In genomic region chr6:113672691-113673149, GRCh38 we compare ENCODE assay signal across 11 cellular contexts.
A peak's percentile ranks its signal among the peaks of the same experiment; 100 is the strongest.
DNase-seq lines count a peak whose midpoint lies in the region; TF ChIP-seq lines count a peak whose summit lies in the region.
"Had no signal": no experiment of that assay in that cellular context is flagged by ENCODE, and none has a peak within 500 bp of the region (broad histone marks: within the 10 kb centered on the region; RNA-seq: fewer than 3 reads in every experiment).

No MANE protein-coding gene starts in this region.

- DNase-seq in Daoy (ENCODE audit: low read depth) (peak; percentile 38), RPMI7951 (ENCODE audit: low read depth) (peak; percentile 15), glutamatergic neuron (peak; percentile 19), putamen (ENCODE audit: low spot score) (no peak), activated gamma-delta T cell treated with Interleukin-2 at 50 U/mL for 16 hours (no peak), osteocyte (ENCODE audit: extremely low spot score, unreplicated experiment) (no peak), middle frontal gyrus (ENCODE audit: extremely low spot score, low spot score) (no peak)
- DNase-seq: activated naive CD4-positive, alpha-beta T cell treated with anti-CD3 and anti-CD28 coated beads, Interleukin-2, amount 50 U/mL, for 16 hours; stimulated activated CD4-positive, alpha-beta T cell treated with anti-CD3 and anti-CD28 coated beads, Interleukin-4, amount 100 ng/mL, for 1 hour; T-helper 1 cell had no signal

- H3K9ac ChIP-seq in rectal smooth muscle tissue (ENCODE audit: low read length) = no peak overlapping the region

- no peaks in the 10 kb centered on the region for H3K27me3 ChIP-seq in rectal smooth muscle tissue (ENCODE audit: control insufficient read depth, insufficient read depth, low read length)

- H3K9me3 Mint-ChIP-seq in glutamatergic neuron (ENCODE audit: unreplicated experiment) (peaks cover 4% of the 10 kb centered on the region), osteocyte (ENCODE audit: unreplicated experiment) (no peaks in the 10 kb centered on the region)

- H3K27ac Mint-ChIP-seq in glutamatergic neuron (ENCODE audit: unreplicated experiment) = no peak overlapping the region
- H3K27ac Mint-ChIP-seq in osteocyte (ENCODE audit: unreplicated experiment) = no peak overlapping the region

- peaks cover 5% of the 10 kb centered on the region for H3K4me1 ChIP-seq in rectal smooth muscle tissue (ENCODE audit: control insufficient read depth, insufficient read depth, low read length)

- no peaks in the 10 kb centered on the region for H3K27me3 Mint-ChIP-seq in glutamatergic neuron (ENCODE audit: unreplicated experiment)
- H3K27me3 Mint-ChIP-seq in osteocyte (ENCODE audit: unreplicated experiment) = no peaks in the 10 kb centered on the region

- no peak for TF ChIP-seq CTCF in glutamatergic neuron (IDR thresholded peaks at IDR 0.05; ENCODE audit: partially characterized antibody, unreplicated experiment)
- TF ChIP-seq CTCF in osteocyte (IDR thresholded peaks at IDR 0.05) = no peak

- H3K27ac ChIP-seq in rectal smooth muscle tissue (ENCODE audit: low read depth, low read length) = no peak overlapping the region

- peak overlapping the region; percentile 14 for H3K4me3 ChIP-seq in rectal smooth muscle tissue (ENCODE audit: low read length)

- H3K4me1 Mint-ChIP-seq in glutamatergic neuron (ENCODE audit: low read depth, unreplicated experiment) (peaks cover 16% of the 10 kb centered on the region), osteocyte (ENCODE audit: unreplicated experiment) (peaks cover 4% of the 10 kb centered on the region)

- no peaks in the 10 kb centered on the region for H3K36me3 ChIP-seq in rectal smooth muscle tissue (ENCODE audit: control insufficient read depth, insufficient read depth, low read length)

- H3K36me3 Mint-ChIP-seq in glutamatergic neuron (ENCODE audit: unreplicated experiment) = no peaks in the 10 kb centered on the region
- H3K36me3 Mint-ChIP-seq in osteocyte (ENCODE audit: unreplicated experiment) = no peaks in the 10 kb centered on the region

- H3K4me3 Mint-ChIP-seq in glutamatergic neuron (ENCODE audit: unreplicated experiment) (no peak overlapping the region), osteocyte (ENCODE audit: unreplicated experiment) (no peak overlapping the region)

Comparison
In these comparisons a context has a peak if more than half of its experiments do, and no peak if none do; other contexts are left out.
1. DNase-seq: peak in Daoy (single experiment), RPMI7951 (single experiment) and glutamatergic neuron (single experiment); none in putamen (single experiment), activated gamma-delta T cell treated with Interleukin-2 at 50 U/mL for 16 hours (single experiment), osteocyte (single experiment) and middle frontal gyrus (single experiment).